In the genomic region with DNA sequence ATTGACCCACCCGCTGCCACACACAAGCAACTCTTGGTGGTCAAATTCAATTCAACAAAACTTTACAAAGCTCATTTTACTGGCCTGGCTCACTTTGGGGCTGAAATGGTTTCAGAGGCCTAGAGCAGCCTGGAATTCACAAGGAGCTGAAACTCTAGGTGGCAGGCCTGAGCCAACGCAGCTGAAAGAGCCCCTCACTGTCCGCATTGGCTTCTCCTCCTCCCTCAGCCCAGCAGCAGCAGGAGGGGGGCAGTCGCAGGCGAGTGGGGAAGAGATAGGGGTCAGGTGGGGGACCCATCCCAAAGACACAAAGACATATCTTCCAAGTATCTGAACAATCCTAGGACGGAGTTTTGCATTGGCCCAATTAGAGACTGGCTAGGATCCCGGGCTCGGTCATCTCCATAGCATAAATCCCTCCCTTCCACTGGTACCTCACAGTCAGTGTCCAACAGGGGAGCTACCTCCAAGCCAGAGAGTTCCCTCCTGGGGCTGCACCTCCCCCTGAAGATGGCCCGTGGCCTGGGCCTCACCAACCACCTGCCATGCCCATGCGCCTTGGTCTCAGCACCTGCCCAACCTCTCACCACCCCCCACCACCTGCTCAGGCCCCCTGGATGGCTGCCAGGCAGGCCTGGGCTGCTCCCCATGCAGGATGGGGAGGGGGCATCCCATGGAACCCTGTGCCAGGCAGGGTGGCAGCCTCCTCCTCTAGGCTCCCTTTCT, we compare ENCODE assay signal across 9 cellular contexts.
DNase-seq lines count a peak whose midpoint lies in the region; FAIRE-seq and TF ChIP-seq lines count a peak whose summit lies in the region.
"Had no signal": no experiment of that assay in that cellular context is flagged by ENCODE, and none has a peak within 500 bp of the region (broad histone marks: within the 10 kb centered on the region; RNA-seq: fewer than 3 reads in every experiment).

No MANE protein-coding gene starts in this region.

- H3K27me3 ChIP-seq in mesenchymal stem cell (ENCODE audit: control insufficient read depth in 1 of 2, insufficient read depth in 1 of 2, low read length in 2 of 2): peaks cover 0 to 19% of the 10 kb centered on the region in 2 experiments

- H3K4me3 ChIP-seq in astrocyte of the spinal cord (ENCODE audit: low read depth, low read length): no peak overlapping the region
- peak overlapping the region in 1 of 2 experiments; percentile 16 for H3K4me3 ChIP-seq in mesenchymal stem cell (ENCODE audit: insufficient read depth in 1 of 2, low read depth in 1 of 2, low read length in 2 of 2)

- H3K27me3 Mint-ChIP-seq in activated T-cell treated with anti-CD3 and anti-CD28 coated beads, Interleukin-2, amount 50 U/mL, for 24 hours: no peaks in the 10 kb centered on the region

- H3K27ac ChIP-seq in mesenchymal stem cell (ENCODE audit: low read length, poor library complexity, severe bottlenecking): no peak overlapping the region

- no peak overlapping the region for H3K4me2 ChIP-seq in mesenchymal stem cell (ENCODE audit: low read length, poor library complexity, severe bottlenecking)

- no peaks in the 10 kb centered on the region for H3K36me3 Mint-ChIP-seq in activated T-cell treated with anti-CD3 and anti-CD28 coated beads, Interleukin-2, amount 50 U/mL, for 24 hours (ENCODE audit: low read depth)

- no peak overlapping the region for H3K9ac ChIP-seq in mesenchymal stem cell (ENCODE audit: low read length)

- no peak overlapping the region for H3K18ac ChIP-seq in mesenchymal stem cell (ENCODE audit: low read depth in 1 of 2, low read length in 2 of 2)

- H3K79me1 ChIP-seq in mesenchymal stem cell (replicated peaks; ENCODE audit: low read length, poor library complexity, severe bottlenecking): no peaks in the 10 kb centered on the region

- H3K4me1 Mint-ChIP-seq in activated T-cell treated with anti-CD3 and anti-CD28 coated beads, Interleukin-2, amount 50 U/mL, for 24 hours (ENCODE audit: low read depth): peaks cover 4% of the 10 kb centered on the region

- H2BK15ac ChIP-seq in mesenchymal stem cell (ENCODE audit: low read depth, poor library complexity, severe bottlenecking): no peak overlapping the region

- H3K23ac ChIP-seq in mesenchymal stem cell (ENCODE audit: low read length in 2 of 2): no peak overlapping the region

- 63% methylated on average over 8 of the region's 10 CpGs for WGBS in mesenchymal stem cell

- no peak overlapping the region for H3K4ac ChIP-seq in mesenchymal stem cell (ENCODE audit: low read depth in 1 of 2, low read length in 2 of 2)

- peaks cover 3% of the 10 kb centered on the region for H3K4me1 ChIP-seq in mesenchymal stem cell (ENCODE audit: control insufficient read depth, insufficient read depth, low read depth, low read length)

- no peak overlapping the region for H4K8ac ChIP-seq in mesenchymal stem cell (ENCODE audit: low read length)

- no peak overlapping the region for H2BK120ac ChIP-seq in mesenchymal stem cell (ENCODE audit: low read depth, low read length)

- H2BK12ac ChIP-seq in mesenchymal stem cell (ENCODE audit: low read length in 2 of 2): no peak overlapping the region

- peak; percentile 8 for TF ChIP-seq CTCF in D721Med (IDR thresholded peaks at IDR 0.05; ENCODE audit: insufficient read depth, missing control alignments)
- TF ChIP-seq CTCF in astrocyte of the spinal cord (IDR thresholded peaks at IDR 0.05; ENCODE audit: low read depth, low read length): peak; percentile 52

- no peaks in the 10 kb centered on the region for H3K36me3 ChIP-seq in mesenchymal stem cell (ENCODE audit: control insufficient read depth in 1 of 2, insufficient read depth in 2 of 2, low read depth in 1 of 2, low read length in 2 of 2)

- H3K14ac ChIP-seq in mesenchymal stem cell (ENCODE audit: low read length in 2 of 2): no peak overlapping the region

- H2AK5ac ChIP-seq in mesenchymal stem cell (ENCODE audit: low read length, severe bottlenecking): no peak overlapping the region

- H2BK5ac ChIP-seq in mesenchymal stem cell (ENCODE audit: low read depth, low read length, poor library complexity, severe bottlenecking): no peak overlapping the region

- H4K91ac ChIP-seq in mesenchymal stem cell (ENCODE audit: low read length): no peak overlapping the region

- H2AFZ ChIP-seq in mesenchymal stem cell (ENCODE audit: low read depth, low read length): no peak overlapping the region

- in situ Hi-C loops in astrocyte of the spinal cord (cut with HindIII; ENCODE audit: low sequenced_read_pairs): no loop called here

- no peaks in the 10 kb centered on the region for H3K9me3 Mint-ChIP-seq in activated T-cell treated with anti-CD3 and anti-CD28 coated beads, Interleukin-2, amount 50 U/mL, for 24 hours
- H3K9me3 Mint-ChIP-seq: stimulated activated naive CD8-positive, alpha-beta T cell treated with anti-CD3 and anti-CD28 coated beads, Interleukin-15, amount 100 ng/mL, for 72 hours had no signal

- H3K9me3 ChIP-seq in mesenchymal stem cell (ENCODE audit: control insufficient read depth, low read length): no peaks in the 10 kb centered on the region

- H3K4me3 Mint-ChIP-seq in activated T-cell treated with anti-CD3 and anti-CD28 coated beads, Interleukin-2, amount 50 U/mL, for 24 hours: no peak overlapping the region
- H3K4me3 Mint-ChIP-seq: stimulated activated naive CD8-positive, alpha-beta T cell treated with anti-CD3 and anti-CD28 coated beads, Interleukin-15, amount 100 ng/mL, for 72 hours had no signal

- no peak for FAIRE-seq in D721Med (lab: Jason Lieb, UNC)

- no peak overlapping the region for H3K27ac Mint-ChIP-seq in activated T-cell treated with anti-CD3 and anti-CD28 coated beads, Interleukin-2, amount 50 U/mL, for 24 hours

- no peak for DNase-seq in D721Med (ENCODE audit: insufficient read length, low spot score)
- peak; percentile 13 to 27 for DNase-seq in Kasumi-1 (lab: John Stamatoyannopoulos, UW)
- no peak for DNase-seq in astrocyte of the spinal cord (ENCODE audit: low read depth, low spot score)
- DNase-seq in mesenchymal stem cell: peak; percentile 8
- no peak for DNase-seq in middle frontal gyrus (ENCODE audit: extremely low spot score, low spot score)
- DNase-seq in superior temporal gyrus (ENCODE audit: extremely low spot score): no peak
- no peak for DNase-seq in activated T-cell treated with anti-CD3 and anti-CD28 coated beads, Interleukin-2, amount 50 U/mL, for 24 hours
- no peak for DNase-seq in GOT3 (lab: John Stamatoyannopoulos, UW)
- DNase-seq: stimulated activated naive CD8-positive, alpha-beta T cell treated with anti-CD3 and anti-CD28 coated beads, Interleukin-15, amount 100 ng/mL, for 72 hours had no signal

Comparison
In these comparisons a context has a peak if more than half of its experiments do, and no peak if none do; other contexts are left out.
1. DNase-seq: peak in Kasumi-1 (2 of 2) and mesenchymal stem cell (single experiment); none in D721Med (single experiment), astrocyte of the spinal cord (single experiment), middle frontal gyrus (single experiment), superior temporal gyrus (single experiment), activated T-cell treated with anti-CD3 and anti-CD28 coated beads, Interleukin-2, amount 50 U/mL, for 24 hours (single experiment) and GOT3 (single experiment).